12 cellular contexts compared by ENCODE assay signal in genomic region chr10:36023939-36024338, GRCh38.
DNase-seq lines count a peak whose midpoint lies in the region; ATAC-seq and TF ChIP-seq lines count a peak whose summit lies in the region.
"Had no signal": no experiment of that assay in that cellular context is flagged by ENCODE, and none has a peak within 500 bp of the region (broad histone marks: within the 10 kb centered on the region; RNA-seq: fewer than 3 reads in every experiment).

No MANE protein-coding gene starts in this region.

- no peaks in the 10 kb centered on the region for H3K9me3 ChIP-seq in endodermal cell (ENCODE audit: control insufficient read depth, low read length)
- H3K9me3 ChIP-seq in transverse colon, result no peaks in the 10 kb centered on the region

- no peak for ATAC-seq in esophagus mucosa
- ATAC-seq in activated T-cell treated with anti-CD3 and anti-CD28 coated beads, Interleukin-2, amount 50 U/mL, for 4 hours, result no peak

- H3K27ac ChIP-seq in endodermal cell (ENCODE audit: low read depth, low read length) (no peak overlapping the region), transverse colon (no peak overlapping the region)

- H3K4me3 Mint-ChIP-seq in endodermal cell (no peak overlapping the region), nephron progenitor cell (no peak overlapping the region)
- H3K4me3 Mint-ChIP-seq in activated T-cell treated with anti-CD3 and anti-CD28 coated beads, Interleukin-2, amount 50 U/mL, for 4 hours, result no peak overlapping the region
- H3K4me3 Mint-ChIP-seq: activated naive CD4-positive, alpha-beta T cell treated with anti-CD3 and anti-CD28 coated beads for 36 hours had no signal

- peaks cover 20% of the 10 kb centered on the region for H3K27me3 Mint-ChIP-seq in endodermal cell (ENCODE audit: insufficient read depth)
- peaks cover 1% of the 10 kb centered on the region for H3K27me3 Mint-ChIP-seq in nephron progenitor cell (ENCODE audit: low read depth, poor library complexity)
- no peaks in the 10 kb centered on the region for H3K27me3 Mint-ChIP-seq in activated T-cell treated with anti-CD3 and anti-CD28 coated beads, Interleukin-2, amount 50 U/mL, for 4 hours (ENCODE audit: low read depth)

- TF ChIP-seq CTCF in NB4 (IDR thresholded peaks at IDR 0.05; ENCODE audit: low read depth, low read length) (no peak), endodermal cell (conservative IDR thresholded peaks at IDR 0.05) (no peak), nephron progenitor cell (IDR thresholded peaks at IDR 0.05) (no peak), transverse colon (IDR thresholded peaks at IDR 0.05) (no peak)

- intact Hi-C loops in transverse colon (cut with DNase I; ENCODE audit: low total_unique reads), result no loop called here

- H3K27ac Mint-ChIP-seq in endodermal cell, result no peak overlapping the region
- H3K27ac Mint-ChIP-seq in nephron progenitor cell, result peak overlapping the region; percentile 12
- H3K27ac Mint-ChIP-seq: activated naive CD4-positive, alpha-beta T cell treated with anti-CD3 and anti-CD28 coated beads for 36 hours had no signal

- H3K27me3 ChIP-seq in endodermal cell (ENCODE audit: control insufficient read depth, insufficient read depth, low read length, poor library complexity, severe bottlenecking), result no peaks in the 10 kb centered on the region
- H3K27me3 ChIP-seq in transverse colon, result no peaks in the 10 kb centered on the region

- TF ChIP-seq POLR2A in NB4 (IDR thresholded peaks at IDR 0.05; ENCODE audit: extremely low read depth, insufficient read length), result no peak
- no peak for TF ChIP-seq POLR2A in transverse colon (IDR thresholded peaks at IDR 0.05)

- no peaks in the 10 kb centered on the region for H3K36me3 Mint-ChIP-seq in endodermal cell (ENCODE audit: low read depth)
- no peaks in the 10 kb centered on the region for H3K36me3 Mint-ChIP-seq in nephron progenitor cell (ENCODE audit: low read depth)
- no peaks in the 10 kb centered on the region for H3K36me3 Mint-ChIP-seq in activated T-cell treated with anti-CD3 and anti-CD28 coated beads, Interleukin-2, amount 50 U/mL, for 4 hours (ENCODE audit: insufficient read depth)

- no peaks in the 10 kb centered on the region for H3K36me3 ChIP-seq in endodermal cell (ENCODE audit: control insufficient read depth, insufficient read depth, low read length)
- H3K36me3 ChIP-seq in transverse colon, result no peaks in the 10 kb centered on the region

- H3K4me1 Mint-ChIP-seq in endodermal cell (peaks cover 13% of the 10 kb centered on the region), nephron progenitor cell (peaks cover 3% of the 10 kb centered on the region)
- no peaks in the 10 kb centered on the region for H3K4me1 Mint-ChIP-seq in activated T-cell treated with anti-CD3 and anti-CD28 coated beads, Interleukin-2, amount 50 U/mL, for 4 hours (ENCODE audit: low read depth)

- DNase-seq in EL (peak; percentile 43), NB4 (ENCODE audit: low read depth) (peak; percentile 1), endodermal cell (peak; percentile 69), nephron progenitor cell (no peak), transverse colon (no peak), NCI-H226 (no peak)
- no peak for DNase-seq in activated T-cell treated with anti-CD3 and anti-CD28 coated beads, Interleukin-2, amount 50 U/mL, for 4 hours
- DNase-seq: activated CD4-positive, CD25-positive, alpha-beta regulatory T cell; activated naive CD4-positive, alpha-beta T cell treated with anti-CD3 and anti-CD28 coated beads for 36 hours; KG1; stimulated activated CD4-positive, alpha-beta T cell treated with anti-CD3 and anti-CD28 coated beads, Interleukin-15, amount 100 ng/mL, for 24 hours had no signal

- H3K4me1 ChIP-seq in endodermal cell (ENCODE audit: control insufficient read depth, insufficient read depth, low read length) (no peaks in the 10 kb centered on the region), transverse colon (no peaks in the 10 kb centered on the region)

- in situ Hi-C loops in transverse colon (cut with MboI; ENCODE audit: low pct_ligation_motif_present in 1 of 4, low pct_unique_long_range_greater_than_20kb in 1 of 4, low sequenced_read_pairs in 3 of 4), result no loop called here

- H3K9ac ChIP-seq in endodermal cell (ENCODE audit: extremely low read depth, low read length, poor library complexity, severe bottlenecking), result no peak overlapping the region

- no peak overlapping the region for H3K4me3 ChIP-seq in NB4 (ENCODE audit: low read depth, low read length)
- H3K4me3 ChIP-seq in endodermal cell (ENCODE audit: low read length), result no peak overlapping the region
- H3K4me3 ChIP-seq in transverse colon, result no peak overlapping the region

- no peak for TF ChIP-seq EP300 in transverse colon (IDR thresholded peaks at IDR 0.05; ENCODE audit: low read depth)

- no peaks in the 10 kb centered on the region for H3K9me3 Mint-ChIP-seq in endodermal cell
- peaks cover 4% of the 10 kb centered on the region for H3K9me3 Mint-ChIP-seq in nephron progenitor cell
- H3K9me3 Mint-ChIP-seq in activated T-cell treated with anti-CD3 and anti-CD28 coated beads, Interleukin-2, amount 50 U/mL, for 4 hours, result peaks cover 9% of the 10 kb centered on the region

Comparison
In these comparisons a context has a peak if more than half of its experiments do, and no peak if none do; other contexts are left out.
1. DNase-seq: peak in EL (single experiment), NB4 (single experiment) and endodermal cell (single experiment); none in nephron progenitor cell (single experiment), activated T-cell treated with anti-CD3 and anti-CD28 coated beads, Interleukin-2, amount 50 U/mL, for 4 hours (single experiment), transverse colon (single experiment) and NCI-H226 (single experiment).